8 cellular contexts compared by ENCODE assay signal in genomic region chr17:740240-741055, GRCh38. TPM values are rescaled to one million over a fixed set of nuclear protein-coding genes. Genes with fewer than 3 reads are reported as not detected.
DNase-seq lines count a peak whose midpoint lies in the region; ATAC-seq, FAIRE-seq and TF ChIP-seq lines count a peak whose summit lies in the region.

No MANE protein-coding gene starts in this region.

- H3K9me3 Mint-ChIP-seq in effector memory CD8-positive, alpha-beta T cell, result no peaks in the 10 kb centered on the region
- H3K9me3 Mint-ChIP-seq in neural progenitor cell, result no peaks in the 10 kb centered on the region

- no peak overlapping the region for H3K18ac ChIP-seq in mesendoderm (ENCODE audit: low read length)

- peaks cover 9% of the 10 kb centered on the region for H3K79me1 ChIP-seq in mesendoderm (ENCODE audit: low read length)

- H3K9me3 ChIP-seq in neural progenitor cell (ENCODE audit: low read depth), result no peaks in the 10 kb centered on the region

- peak overlapping the region in 1 of 2 donors; percentile 68 for H3K27ac Mint-ChIP-seq in effector memory CD8-positive, alpha-beta T cell
- no peak overlapping the region for H3K27ac Mint-ChIP-seq in neural progenitor cell

- no peak overlapping the region for H3K4me2 ChIP-seq in neural progenitor cell
- no peak overlapping the region for H3K4me2 ChIP-seq in mesendoderm (ENCODE audit: low read length)

- H3K4me3 Mint-ChIP-seq in effector memory CD8-positive, alpha-beta T cell, result no peak overlapping the region
- H3K4me3 Mint-ChIP-seq in neural progenitor cell, result no peak overlapping the region

- H3K36me3 Mint-ChIP-seq in effector memory CD8-positive, alpha-beta T cell (ENCODE audit: insufficient read depth), result peaks cover 14% of the 10 kb centered on the region
- peaks cover 54% of the 10 kb centered on the region for H3K36me3 Mint-ChIP-seq in neural progenitor cell

- H2BK5ac ChIP-seq in mesendoderm (ENCODE audit: low read length), result no peak overlapping the region

- no peaks in the 10 kb centered on the region for H3K4me1 Mint-ChIP-seq in effector memory CD8-positive, alpha-beta T cell (ENCODE audit: low read depth in 2 of 2)
- no peaks in the 10 kb centered on the region for H3K4me1 Mint-ChIP-seq in neural progenitor cell

- H2BK120ac ChIP-seq in mesendoderm (ENCODE audit: low read depth, low read length), result no peak overlapping the region

- H2BK15ac ChIP-seq in mesendoderm (replicated peaks; ENCODE audit: low read depth), result no peak overlapping the region

- no peak overlapping the region for H3K23ac ChIP-seq in mesendoderm (ENCODE audit: low read length)

- no peak overlapping the region for H4K8ac ChIP-seq in mesendoderm (ENCODE audit: low read depth, low read length)

- H3K9ac ChIP-seq in neural progenitor cell (no peak overlapping the region), mesendoderm (ENCODE audit: low read length) (no peak overlapping the region)

- no peaks in the 10 kb centered on the region for H3K27me3 ChIP-seq in neural progenitor cell
- H3K27me3 ChIP-seq in mesendoderm (ENCODE audit: insufficient read depth, low read length, poor library complexity), result no peaks in the 10 kb centered on the region

- no peak overlapping the region for H3K4ac ChIP-seq in mesendoderm (ENCODE audit: low read depth, low read length)

- no peak overlapping the region for H4K5ac ChIP-seq in mesendoderm (ENCODE audit: low read length)

- H3F3A ChIP-seq in neural progenitor cell (ENCODE audit: low read depth), result no peaks in the 10 kb centered on the region

- peak; percentile 60 for ATAC-seq in GM21737 (IDR thresholded peaks at IDR 0.05; ENCODE audit: unreplicated experiment)
- ATAC-seq in effector memory CD8-positive, alpha-beta T cell (replicated peaks), result peak; percentile 46

- H3K4me3 ChIP-seq in neural progenitor cell (no peak overlapping the region), mesendoderm (ENCODE audit: low read length) (no peak overlapping the region)

- peak; percentile 57; the same call in 1 of the 2 replicates for TF ChIP-seq POLR2A in GM12891 (IDR thresholded peaks at IDR 0.05; ENCODE audit: low read depth, low read length)

- no peaks in the 10 kb centered on the region for H3K27me3 Mint-ChIP-seq in effector memory CD8-positive, alpha-beta T cell
- H3K27me3 Mint-ChIP-seq in neural progenitor cell (ENCODE audit: insufficient read depth, low read depth), result peaks cover 2% of the 10 kb centered on the region

- peaks cover 6% of the 10 kb centered on the region for H3K36me3 ChIP-seq in neural progenitor cell
- peaks cover 13% of the 10 kb centered on the region for H3K36me3 ChIP-seq in mesendoderm (ENCODE audit: control insufficient read depth, insufficient read depth, low read length)

- no peak overlapping the region for H2AK5ac ChIP-seq in mesendoderm (ENCODE audit: low read length)

- peak; percentile 52 for DNase-seq in GM12891 (ENCODE audit: insufficient read length, low spot score)
- DNase-seq in NOMO-1 (lab: John Stamatoyannopoulos, UW; ENCODE audit: unreplicated experiment in 2 of 2), result peak; percentile 83 to 93
- no peak for DNase-seq in effector memory CD8-positive, alpha-beta T cell
- no peak for DNase-seq in neural progenitor cell (ENCODE audit: low spot score)
- no peak for DNase-seq in mesendoderm
- no peak for DNase-seq in ecto neural progenitor cell (ENCODE audit: low spot score)
- DNase-seq in GDM1 (lab: John Stamatoyannopoulos, UW), result no peak

- H2AFZ ChIP-seq in neural progenitor cell (replicated peaks), result no peak overlapping the region

- H3K4me1 ChIP-seq in neural progenitor cell, result no peaks in the 10 kb centered on the region
- H3K4me1 ChIP-seq in mesendoderm (ENCODE audit: control insufficient read depth, low read depth, low read length), result no peaks in the 10 kb centered on the region

- WGBS in mesendoderm (ENCODE audit: extremely low coverage, insufficient coverage, low lambda C conversion rate), result no CpG with 5 or more reads among the region's 19 CpGs

- peaks cover 51% of the 10 kb centered on the region for H3K79me2 ChIP-seq in neural progenitor cell (ENCODE audit: low read depth)
- no peaks in the 10 kb centered on the region for H3K79me2 ChIP-seq in mesendoderm (ENCODE audit: control insufficient read depth, insufficient read depth, low read length)

- H4K20me1 ChIP-seq in neural progenitor cell (ENCODE audit: low read depth), result peaks cover 48% of the 10 kb centered on the region

- peak; percentile 94 for FAIRE-seq in GM12891 (lab: Jason Lieb, UNC)

- no peak overlapping the region for H3K27ac ChIP-seq in neural progenitor cell
- no peak overlapping the region for H3K27ac ChIP-seq in mesendoderm (ENCODE audit: low read depth, low read length)

- H3K56ac ChIP-seq in mesendoderm (ENCODE audit: low read length), result no peak overlapping the region

- TF ChIP-seq CTCF in neural progenitor cell (IDR thresholded peaks at IDR 0.05), result no peak

TF ChIP-seq in GM12891, 5 proteins besides CTCF, POLR2A, EP300 and RAD21:
- TF ChIP-seq SPI1 (IDR thresholded peaks at IDR 0.05; ENCODE audit: low read depth, low read length) (peak; percentile 44; the same call in 1 of the 2 replicates), POU2F2 (IDR thresholded peaks at IDR 0.05; ENCODE audit: low read depth, low read length) (no peak), TAF1 (IDR thresholded peaks at IDR 0.05; ENCODE audit: low read depth, low read length) (no peak)

RNA-seq across cellular contexts. Expression of gene TLCD3A, which starts 8.1 kb away (rescaled TPM):
- polyA plus RNA-seq in GM12891 (2012; ENCODE audit: low read depth, missing spikeins), result 19.3 TPM
- 13.4 and 24.3 TPM in 2 replicates for total RNA-seq in neural progenitor cell (ENCODE audit: low replicate concordance)
- 17.5 TPM for polyA plus RNA-seq in mesendoderm (2013, experiment 1 of 2)
- 19.4 TPM for polyA plus RNA-seq in mesendoderm (2013, experiment 2 of 2)

RNA-seq across cellular contexts. Expression of gene GEMIN4, which starts 11.6 kb away (rescaled TPM):
- 21.8 TPM for polyA plus RNA-seq in GM12891 (2012; ENCODE audit: low read depth, missing spikeins)
- 15.6 and 30.8 TPM in 2 replicates for total RNA-seq in neural progenitor cell (ENCODE audit: low replicate concordance)
- 34.4 TPM for polyA plus RNA-seq in mesendoderm (2013, experiment 1 of 2)
- 31.4 TPM for polyA plus RNA-seq in mesendoderm (2013, experiment 2 of 2)

RNA-seq across cellular contexts. Expression of gene VPS53, which starts 25.8 kb away (rescaled TPM):
- polyA plus RNA-seq in GM12891 (2012; ENCODE audit: low read depth, missing spikeins), result 13.8 TPM
- total RNA-seq in neural progenitor cell (ENCODE audit: low replicate concordance), result 13.6 and 19.3 TPM in 2 replicates
- polyA plus RNA-seq in mesendoderm (2013, experiment 1 of 2), result 13.0 TPM
- polyA plus RNA-seq in mesendoderm (2013, experiment 2 of 2), result 14.6 TPM

RNA-seq across cellular contexts. Expression of gene GLOD4, which starts 41.6 kb away (rescaled TPM):
- 44.8 TPM for polyA plus RNA-seq in GM12891 (2012; ENCODE audit: low read depth, missing spikeins)
- 131 and 309 TPM in 2 replicates for total RNA-seq in neural progenitor cell (ENCODE audit: low replicate concordance)
- polyA plus RNA-seq in mesendoderm (2013, experiment 1 of 2), result 46.4 TPM
- polyA plus RNA-seq in mesendoderm (2013, experiment 2 of 2), result 48.7 TPM

RNA-seq across cellular contexts. Expression of gene MRM3, which starts 41.7 kb away (rescaled TPM):
- 21.1 TPM for polyA plus RNA-seq in GM12891 (2012; ENCODE audit: low read depth, missing spikeins)
- total RNA-seq in neural progenitor cell (ENCODE audit: low replicate concordance), result 22.3 and 26.1 TPM in 2 replicates
- polyA plus RNA-seq in mesendoderm (2013, experiment 1 of 2), result 12.1 TPM
- 12.7 TPM for polyA plus RNA-seq in mesendoderm (2013, experiment 2 of 2)

Comparison
In these comparisons a context has a peak if more than half of its experiments do, and no peak if none do; other contexts are left out.
1. DNase-seq: peak in GM12891 (single experiment) and NOMO-1 (2 of 2); none in effector memory CD8-positive, alpha-beta T cell (0 of 3), neural progenitor cell (single experiment), mesendoderm (single experiment), ecto neural progenitor cell (single experiment) and GDM1 (single experiment).